Comparison of ENCODE assay signal across 20 cellular contexts in genomic region chr2:170745263-170745662, GRCh38. TPM values are rescaled to one million over a fixed set of nuclear protein-coding genes. Genes with fewer than 3 reads are reported as not detected.
DNase-seq lines count a peak whose midpoint lies in the region; ATAC-seq and TF ChIP-seq lines count a peak whose summit lies in the region.
"Had no signal": no experiment of that assay in that cellular context is flagged by ENCODE, and none has a peak within 500 bp of the region (broad histone marks: within the 10 kb centered on the region; RNA-seq: fewer than 3 reads in every experiment).

No MANE protein-coding gene starts in this region.

- peak overlapping the region; percentile 74 for H3K4me2 ChIP-seq in Loucy (ENCODE audit: low read depth, low read length, poor library complexity, severe bottlenecking)
- H3K4me2 ChIP-seq: GM23338 had no signal

- H3K9me3 ChIP-seq in Loucy (ENCODE audit: insufficient read depth, low read depth, low read length) = no peaks in the 10 kb centered on the region
- H3K9me3 ChIP-seq: BLaER1 treated with 17β-estradiol and CSF1 and Interleukin-3, amounts not matched to agents 10 nM and 100 nM had no signal

- H4K20me1 ChIP-seq in Loucy (ENCODE audit: insufficient read depth, low read length, poor library complexity, severe bottlenecking) = no peaks in the 10 kb centered on the region
- H4K20me1 ChIP-seq: BLaER1 treated with 17β-estradiol and CSF1 and Interleukin-3, amounts not matched to agents 10 nM and 100 nM had no signal

- H3K4me1 Mint-ChIP-seq in natural killer cell treated with Interleukin-12 subunit alpha and Interleukin-12 subunit beta and Interleukin-15 and Interleukin-18, amount 100 ng/mL, for 72 hours (ENCODE audit: low read depth in 2 of 2) = no peaks in the 10 kb centered on the region
- H3K4me1 Mint-ChIP-seq: CD4-positive, CD25-positive, alpha-beta regulatory T cell had no signal

- no peak for TF ChIP-seq CTCF in Loucy (conservative IDR thresholded peaks at IDR 0.05; ENCODE audit: low read length)
- no peak for TF ChIP-seq CTCF in VCaP (conservative IDR thresholded peaks at IDR 0.05)

- H3K27me3 Mint-ChIP-seq in natural killer cell treated with Interleukin-12 subunit alpha and Interleukin-12 subunit beta and Interleukin-15 and Interleukin-18, amount 100 ng/mL, for 72 hours = peaks cover 24 to 42% of the 10 kb centered on the region in 2 donors

- no peaks in the 10 kb centered on the region for H3K9me3 Mint-ChIP-seq in natural killer cell treated with Interleukin-12 subunit alpha and Interleukin-12 subunit beta and Interleukin-15 and Interleukin-18, amount 100 ng/mL, for 72 hours
- H3K9me3 Mint-ChIP-seq: GM23338 had no signal

- peak; percentile 40 for DNase-seq in SKM-1 treated with dmso at 0.1 percent for 144 hours (lab: John Stamatoyannopoulos, UW; ENCODE audit: unreplicated experiment)
- DNase-seq in SKM-1 (lab: John Stamatoyannopoulos, UW; ENCODE audit: unreplicated experiment) = no peak
- peak; percentile 23 for DNase-seq in NOMO-1 treated with dmso at 0.1 percent for 144 hours (lab: John Stamatoyannopoulos, UW; ENCODE audit: unreplicated experiment)
- no peak for DNase-seq in NCI-H146 (lab: John Stamatoyannopoulos, UW)
- DNase-seq in natural killer cell treated with Interleukin-12 subunit alpha and Interleukin-12 subunit beta and Interleukin-15 and Interleukin-18, amount 100 ng/mL, for 72 hours (ENCODE audit: low spot score) = no peak
- no peak for DNase-seq in COLO829 (ENCODE audit: low spot score)
- DNase-seq: 8988T; ACHN; Calu3; CD4-positive, CD25-positive, alpha-beta regulatory T cell; DMS 273 treated with DMSO at 0.1 percent for 48 hours; H7 had no signal

- H3K4me3 ChIP-seq in Loucy (ENCODE audit: low read length, poor library complexity, severe bottlenecking) = peak overlapping the region; percentile 43
- H3K4me3 ChIP-seq: BLaER1 treated with 17β-estradiol and CSF1 and Interleukin-3, amounts not matched to agents 10 nM and 100 nM; GM12878; GM23338 had no signal

- H3K27ac Mint-ChIP-seq in natural killer cell treated with Interleukin-12 subunit alpha and Interleukin-12 subunit beta and Interleukin-15 and Interleukin-18, amount 100 ng/mL, for 72 hours = no peak overlapping the region
- H3K27ac Mint-ChIP-seq: CD4-positive, CD25-positive, alpha-beta regulatory T cell; GM23338 had no signal

- ATAC-seq in natural killer cell treated with Interleukin-12 subunit alpha and Interleukin-12 subunit beta and Interleukin-15 and Interleukin-18, amount 100 ng/mL, for 72 hours = no peak
- ATAC-seq: GM12878, GM23338 had no signal

- no peak overlapping the region for H3K9ac ChIP-seq in Loucy (ENCODE audit: low read depth, low read length, poor library complexity, severe bottlenecking)
- H3K9ac ChIP-seq: BLaER1 treated with 17β-estradiol and CSF1 and Interleukin-3, amounts not matched to agents 10 nM and 100 nM had no signal

- H3K36me3 ChIP-seq in Loucy (ENCODE audit: insufficient read depth, low read length) = no peaks in the 10 kb centered on the region
- H3K36me3 ChIP-seq: BLaER1 treated with 17β-estradiol and CSF1 and Interleukin-3, amounts not matched to agents 10 nM and 100 nM had no signal

- no peaks in the 10 kb centered on the region for H3K27me3 ChIP-seq in Loucy (ENCODE audit: insufficient read depth, low read length, poor library complexity, severe bottlenecking)
- H3K27me3 ChIP-seq: BLaER1 treated with 17β-estradiol and CSF1 and Interleukin-3, amounts not matched to agents 10 nM and 100 nM had no signal

- H3K4me3 Mint-ChIP-seq in natural killer cell treated with Interleukin-12 subunit alpha and Interleukin-12 subunit beta and Interleukin-15 and Interleukin-18, amount 100 ng/mL, for 72 hours = no peak overlapping the region
- H3K4me3 Mint-ChIP-seq: CD4-positive, CD25-positive, alpha-beta regulatory T cell; GM23338 had no signal

- H3K4me1 ChIP-seq in Loucy (ENCODE audit: insufficient read depth, low read length, poor library complexity, severe bottlenecking) = peaks cover 22% of the 10 kb centered on the region

- no peak overlapping the region for H2AFZ ChIP-seq in Loucy (ENCODE audit: low read length)
- H2AFZ ChIP-seq: GM23338 had no signal

- no peaks in the 10 kb centered on the region for H3K36me3 Mint-ChIP-seq in natural killer cell treated with Interleukin-12 subunit alpha and Interleukin-12 subunit beta and Interleukin-15 and Interleukin-18, amount 100 ng/mL, for 72 hours
- H3K36me3 Mint-ChIP-seq: CD4-positive, CD25-positive, alpha-beta regulatory T cell had no signal

- no peaks in the 10 kb centered on the region for H3K79me2 ChIP-seq in Loucy (ENCODE audit: insufficient read depth, low read length)

- H3K9me2 ChIP-seq in Loucy (replicated peaks; ENCODE audit: low read depth, low read length) = no peaks in the 10 kb centered on the region

- peak overlapping the region; percentile 35 for H3K27ac ChIP-seq in VCaP
- H3K27ac ChIP-seq: BLaER1 treated with 17β-estradiol and CSF1 and Interleukin-3, amounts not matched to agents 10 nM and 100 nM; HL-60 had no signal

- H3F3A ChIP-seq in Loucy (ENCODE audit: low read depth) = no peaks in the 10 kb centered on the region

RNA-seq across cellular contexts. Expression of gene ERICH2, which starts 24.9 kb away (rescaled TPM):
- not detected for total RNA-seq in natural killer cell treated with Interleukin-12 subunit alpha and Interleukin-12 subunit beta and Interleukin-15 and Interleukin-18, amount 100 ng/mL, for 72 hours
- total RNA-seq: CD4-positive, CD25-positive, alpha-beta regulatory T cell; Daoy; GM12878; GM23338; H7 had no signal

RNA-seq across cellular contexts. Expression of gene SP5, which starts 30.1 kb away (rescaled TPM):
- total RNA-seq in natural killer cell treated with Interleukin-12 subunit alpha and Interleukin-12 subunit beta and Interleukin-15 and Interleukin-18, amount 100 ng/mL, for 72 hours = not detected
- total RNA-seq: CD4-positive, CD25-positive, alpha-beta regulatory T cell; G401; GM12878 had no signal

Comparison
In these comparisons a context has a peak if more than half of its experiments do, and no peak if none do; other contexts are left out.
1. DNase-seq: peak in SKM-1 treated with dmso at 0.1 percent for 144 hours (single experiment) and NOMO-1 treated with dmso at 0.1 percent for 144 hours (single experiment); none in SKM-1 (single experiment), NCI-H146 (single experiment), natural killer cell treated with Interleukin-12 subunit alpha and Interleukin-12 subunit beta and Interleukin-15 and Interleukin-18, amount 100 ng/mL, for 72 hours (single experiment) and COLO829 (single experiment).